2 cellular contexts compared by ENCODE assay signal in the genomic region with DNA sequence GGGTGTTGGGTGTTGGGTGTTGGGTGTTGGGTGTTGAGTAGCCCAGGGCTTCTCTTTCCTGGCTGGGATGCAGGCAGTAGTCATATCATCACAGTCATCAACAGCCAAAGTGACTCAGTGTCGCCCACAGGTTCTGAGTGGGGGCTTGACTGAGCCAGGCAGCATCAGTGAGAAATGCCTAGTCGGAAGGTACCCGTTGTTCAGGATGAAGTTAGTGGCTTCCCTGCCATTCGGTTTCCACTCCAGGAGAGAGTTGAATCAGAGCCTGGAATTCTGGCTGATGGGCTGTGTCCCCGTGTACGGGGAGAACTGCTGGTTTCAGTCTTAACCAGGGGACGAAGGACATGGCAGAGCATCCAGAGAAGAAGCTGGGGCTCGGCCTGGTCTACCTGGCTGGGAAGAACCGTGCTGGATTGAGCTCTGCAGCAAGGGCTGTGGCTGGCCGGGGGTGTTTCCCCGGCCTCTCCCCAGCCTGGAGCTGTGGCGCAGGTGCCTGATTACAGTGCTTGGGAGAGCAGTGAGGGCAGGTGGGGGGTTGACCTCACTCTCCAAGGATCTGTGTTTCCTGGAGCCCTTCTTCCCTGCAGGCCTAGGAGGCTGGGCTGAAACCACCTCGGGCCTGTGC.
A peak's percentile ranks its signal among the peaks of the same experiment; 100 is the strongest.
TF ChIP-seq lines count a peak whose summit lies in the region.

No MANE protein-coding gene starts in this region.

TF ChIP-seq in IMR-90, 13 proteins besides CTCF, POLR2A, EP300 and RAD21:
- TF ChIP-seq NFE2L2 (IDR thresholded peaks at IDR 0.05; ENCODE audit: low read depth, low read length) (no peak), RCOR1 (IDR thresholded peaks at IDR 0.05; ENCODE audit: insufficient replicate concordance, low read length) (no peak), FOS (IDR thresholded peaks at IDR 0.05; ENCODE audit: low read depth, low read length) (0 out of 2 replicates have a peak, but pooled peaks have one; percentile 18)

TF ChIP-seq in H1, 55 proteins besides CTCF, POLR2A, EP300 and RAD21:
- TF ChIP-seq BACH1 (IDR thresholded peaks at IDR 0.05; ENCODE audit: low read length) (no peak), ZNF274 (IDR thresholded peaks at IDR 0.05; ENCODE audit: borderline replicate concordance, extremely low read depth, low read length) (no peak), ASH2L (IDR thresholded peaks at IDR 0.05; ENCODE audit: low read length) (no peak), CEBPB (IDR thresholded peaks at IDR 0.05; ENCODE audit: low read depth, low read length) (no peak), TCF12 (IDR thresholded peaks at IDR 0.05; ENCODE audit: low read depth, low read length) (no peak), ATF2 (IDR thresholded peaks at IDR 0.05; ENCODE audit: low read length) (no peak), NRF1 (IDR thresholded peaks at IDR 0.05; ENCODE audit: low read depth, low read length) (no peak), KDM5A (IDR thresholded peaks at IDR 0.05; ENCODE audit: low read length) (no peak)
- TF ChIP-seq, protein P1, sequence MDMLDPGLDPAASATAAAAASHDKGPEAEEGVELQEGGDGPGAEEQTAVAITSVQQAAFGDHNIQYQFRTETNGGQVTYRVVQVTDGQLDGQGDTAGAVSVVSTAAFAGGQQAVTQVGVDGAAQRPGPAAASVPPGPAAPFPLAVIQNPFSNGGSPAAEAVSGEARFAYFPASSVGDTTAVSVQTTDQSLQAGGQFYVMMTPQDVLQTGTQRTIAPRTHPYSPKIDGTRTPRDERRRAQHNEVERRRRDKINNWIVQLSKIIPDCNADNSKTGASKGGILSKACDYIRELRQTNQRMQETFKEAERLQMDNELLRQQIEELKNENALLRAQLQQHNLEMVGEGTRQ (IDR thresholded peaks at IDR 0.05; ENCODE audit: low read length) = no peak
TF ChIP-seq in H1: peak in this region for 0.
